Comparison of ENCODE assay signal across 9 cellular contexts in genomic region chr16:56547120-56547948, GRCh38. TPM values are rescaled to one million over a fixed set of nuclear protein-coding genes. Genes with fewer than 3 reads are reported as not detected.
DNase-seq lines count a peak whose midpoint lies in the region; ATAC-seq and TF ChIP-seq lines count a peak whose summit lies in the region.
"Had no signal": no experiment of that assay in that cellular context is flagged by ENCODE, and none has a peak within 500 bp of the region (broad histone marks: within the 10 kb centered on the region; RNA-seq: fewer than 3 reads in every experiment).

No MANE protein-coding gene starts in this region.

- H3K27ac ChIP-seq in substantia nigra (ENCODE audit: low read depth, low read length, poor library complexity, severe bottlenecking): peak overlapping the region; percentile 100

- H3K27ac Mint-ChIP-seq in activated CD4-positive, alpha-beta memory T cell treated with anti-CD3 and anti-CD28 coated beads, Interleukin-2, amount 10 ng/mL, durations not matched to agents 7 days and 5 days: peak overlapping the region; percentile 42
- no peak overlapping the region for H3K27ac Mint-ChIP-seq in activated CD4-positive, alpha-beta memory T cell treated with anti-CD3 and anti-CD28 coated beads for 36 hours

- no peaks in the 10 kb centered on the region for H3K9me3 Mint-ChIP-seq in activated CD4-positive, alpha-beta memory T cell treated with anti-CD3 and anti-CD28 coated beads, Interleukin-2, amount 10 ng/mL, durations not matched to agents 7 days and 5 days
- H3K9me3 Mint-ChIP-seq in activated CD4-positive, alpha-beta memory T cell treated with anti-CD3 and anti-CD28 coated beads for 36 hours: no peaks in the 10 kb centered on the region

- no peak for DNase-seq in activated CD4-positive, alpha-beta memory T cell treated with anti-CD3 and anti-CD28 coated beads, Interleukin-2, amount 10 ng/mL, durations not matched to agents 7 days and 5 days
- no peak for DNase-seq in activated CD4-positive, alpha-beta memory T cell treated with anti-CD3 and anti-CD28 coated beads for 36 hours
- DNase-seq in head of caudate nucleus (peak; percentile 44 to 93 (median 80)), substantia nigra (lab: John Stamatoyannopoulos, UW) (peak; percentile 18 to 91 (median 70)), HT-29 (ENCODE audit: low spot score) (no peak), dedifferentiated amniotic fluid mesenchymal stem cell (ENCODE audit: extremely low spot score) (no peak)

- POLR2A ChIA-PET in activated CD4-positive, alpha-beta memory T cell treated with anti-CD3 and anti-CD28 coated beads, Interleukin-2, amount 10 ng/mL, durations not matched to agents 7 days and 5 days (lab: Charles Lee): interaction anchor here (0.8 kb wide), 1 partner anchor 78 kb away, joined by 3 read pairs; the partner anchor contains the start of gene MT1E
- POLR2A ChIA-PET in activated CD4-positive, alpha-beta memory T cell treated with anti-CD3 and anti-CD28 coated beads for 36 hours (lab: Charles Lee): no interaction called here

- CTCF ChIA-PET in activated CD4-positive, alpha-beta memory T cell treated with anti-CD3 and anti-CD28 coated beads, Interleukin-2, amount 10 ng/mL, durations not matched to agents 7 days and 5 days (lab: Charles Lee): interaction anchor here (1.0 to 1.3 kb wide), 3 partner anchors 18 to 418 kb away, joined by 3 to 4 read pairs (median 3); partner anchors contain the start of gene MT4
- CTCF ChIA-PET in activated CD4-positive, alpha-beta memory T cell treated with anti-CD3 and anti-CD28 coated beads for 36 hours (lab: Charles Lee): interaction anchor here (0.8 to 2.7 kb wide), 4 partner anchors 28 to 154 kb away, joined by 3 to 12 read pairs (median 6); no protein-coding TSS in a partner anchor

- no peak overlapping the region for H3K4me3 Mint-ChIP-seq in activated CD4-positive, alpha-beta memory T cell treated with anti-CD3 and anti-CD28 coated beads, Interleukin-2, amount 10 ng/mL, durations not matched to agents 7 days and 5 days
- no peak overlapping the region for H3K4me3 Mint-ChIP-seq in activated CD4-positive, alpha-beta memory T cell treated with anti-CD3 and anti-CD28 coated beads for 36 hours

- no peaks in the 10 kb centered on the region for H3K36me3 Mint-ChIP-seq in activated CD4-positive, alpha-beta memory T cell treated with anti-CD3 and anti-CD28 coated beads, Interleukin-2, amount 10 ng/mL, durations not matched to agents 7 days and 5 days (ENCODE audit: low read depth)
- no peaks in the 10 kb centered on the region for H3K36me3 Mint-ChIP-seq in activated CD4-positive, alpha-beta memory T cell treated with anti-CD3 and anti-CD28 coated beads for 36 hours

- peaks cover 12% of the 10 kb centered on the region for H3K27me3 Mint-ChIP-seq in activated CD4-positive, alpha-beta memory T cell treated with anti-CD3 and anti-CD28 coated beads, Interleukin-2, amount 10 ng/mL, durations not matched to agents 7 days and 5 days
- no peaks in the 10 kb centered on the region for H3K27me3 Mint-ChIP-seq in activated CD4-positive, alpha-beta memory T cell treated with anti-CD3 and anti-CD28 coated beads for 36 hours

- intact Hi-C loops in activated CD4-positive, alpha-beta memory T cell treated with anti-CD3 and anti-CD28 coated beads for 36 hours (cut with micrococcal nuclease): no loop called here
- intact Hi-C loops in head of caudate nucleus (cut with DNase I): no loop called here

- peaks cover 15% of the 10 kb centered on the region for H3K4me1 Mint-ChIP-seq in activated CD4-positive, alpha-beta memory T cell treated with anti-CD3 and anti-CD28 coated beads, Interleukin-2, amount 10 ng/mL, durations not matched to agents 7 days and 5 days
- H3K4me1 Mint-ChIP-seq in activated CD4-positive, alpha-beta memory T cell treated with anti-CD3 and anti-CD28 coated beads for 36 hours (ENCODE audit: low read depth): peaks cover 18% of the 10 kb centered on the region

- ATAC-seq in SK-N-SH treated with all-trans-retinoic acid at 6 μM for 48 hours (peak; percentile 84), HG03378 (IDR thresholded peaks at IDR 0.05; ENCODE audit: unreplicated experiment) (no peak)

TF ChIP-seq in SK-N-SH treated with all-trans-retinoic acid at 6 μM for 48 hours, 23 proteins besides CTCF, POLR2A, EP300 and RAD21:
- TF ChIP-seq GLIS3 (CRISPR knock-in tag; IDR thresholded peaks at IDR 0.05) (no peak), CSRNP3 (CRISPR knock-in tag; IDR thresholded peaks at IDR 0.05) (no peak), ZFP30 (CRISPR knock-in tag; IDR thresholded peaks at IDR 0.05) (no peak), BACH2 (CRISPR knock-in tag; IDR thresholded peaks at IDR 0.05; ENCODE audit: borderline replicate concordance) (no peak), ZNF8 (CRISPR knock-in tag; IDR thresholded peaks at IDR 0.05) (no peak)
TF ChIP-seq in SK-N-SH treated with all-trans-retinoic acid at 6 μM for 48 hours: peak in this region for 0.

RNA-seq across cellular contexts. Expression of gene MT4, which starts 17.5 kb away (rescaled TPM):
- total RNA-seq in activated CD4-positive, alpha-beta memory T cell treated with anti-CD3 and anti-CD28 coated beads, Interleukin-2, amount 10 ng/mL, durations not matched to agents 7 days and 5 days: not detected
- not detected for total RNA-seq in activated CD4-positive, alpha-beta memory T cell treated with anti-CD3 and anti-CD28 coated beads for 36 hours
- total RNA-seq in HT-29 (2014; rRNA removed; shearing (Covaris generic)): not detected in 2 replicates
- total RNA-seq: epithelial cell of proximal tubule had no signal

RNA-seq across cellular contexts. Expression of gene BBS2, which starts 27.5 kb away (rescaled TPM):
- total RNA-seq in activated CD4-positive, alpha-beta memory T cell treated with anti-CD3 and anti-CD28 coated beads, Interleukin-2, amount 10 ng/mL, durations not matched to agents 7 days and 5 days: 10 to 100 TPM; 15.6 to 18.4 TPM
- total RNA-seq in activated CD4-positive, alpha-beta memory T cell treated with anti-CD3 and anti-CD28 coated beads for 36 hours: 10 to 100 TPM; 21.5 to 22.6 TPM
- 10.4 and 19.3 TPM in 2 replicates for total RNA-seq in HT-29 (2014; rRNA removed; shearing (Covaris generic))

RNA-seq across cellular contexts. Expression of gene MT3, which starts 42.0 kb away (rescaled TPM):
- 1 to 10 TPM; 1.8 to 2.5 TPM for total RNA-seq in activated CD4-positive, alpha-beta memory T cell treated with anti-CD3 and anti-CD28 coated beads, Interleukin-2, amount 10 ng/mL, durations not matched to agents 7 days and 5 days
- 1 to 10 TPM; 3.1 to 3.9 TPM for total RNA-seq in activated CD4-positive, alpha-beta memory T cell treated with anti-CD3 and anti-CD28 coated beads for 36 hours
- 3.5 TPM in 1 of 2 replicates, not detected in the other for total RNA-seq in HT-29 (2014; rRNA removed; shearing (Covaris generic))

Comparison
In these comparisons a context has a peak if more than half of its experiments do, and no peak if none do; other contexts are left out.
1. DNase-seq: peak in head of caudate nucleus (42 of 42) and substantia nigra (49 of 49); none in activated CD4-positive, alpha-beta memory T cell treated with anti-CD3 and anti-CD28 coated beads, Interleukin-2, amount 10 ng/mL, durations not matched to agents 7 days and 5 days (single experiment), activated CD4-positive, alpha-beta memory T cell treated with anti-CD3 and anti-CD28 coated beads for 36 hours (single experiment), HT-29 (single experiment) and dedifferentiated amniotic fluid mesenchymal stem cell (single experiment).